Comparison of ENCODE assay signal across 17 cellular contexts in genomic region chr13:32075150-32075851, GRCh38. TPM values are rescaled to one million over a fixed set of nuclear protein-coding genes. Genes with fewer than 3 reads are reported as not detected.
DNase-seq lines count a peak whose midpoint lies in the region; ATAC-seq, FAIRE-seq and TF ChIP-seq lines count a peak whose summit lies in the region.
"Had no signal": no experiment of that assay in that cellular context is flagged by ENCODE, and none has a peak within 500 bp of the region (broad histone marks: within the 10 kb centered on the region; RNA-seq: fewer than 3 reads in every experiment).

No MANE protein-coding gene starts in this region.

- TF ChIP-seq RAD21 in HepG2 (CRISPR knock-in tag; IDR thresholded peaks at IDR 0.05), result no peak

- no peak for TF ChIP-seq CTCF in HepG2 (CRISPR knock-in tag; IDR thresholded peaks at IDR 0.05)

- peak; percentile 72 for FAIRE-seq in HepG2 (lab: Jason Lieb, UNC)

- in situ Hi-C loops in HepG2 (cut with HindIII; ENCODE audit: extremely low pct_ligation_motif_present, low pct_unique_long_range_greater_than_20kb), result no loop called here

- peak; percentile 88 for ATAC-seq in HepG2
- no peak for ATAC-seq in HG02870 (IDR thresholded peaks at IDR 0.05; ENCODE audit: unreplicated experiment)
- ATAC-seq: HCT116 had no signal

- POLR2A ChIA-PET in HepG2 (lab: Yijun Ruan, JAX), result no interaction called here

- H3K36me3 ChIP-seq in HepG2 (replicated peaks in 1 of 2; ENCODE audit: control insufficient read depth in 1 of 2, insufficient read depth in 2 of 2, low read length in 2 of 2), result peaks cover 0 to 1% of the 10 kb centered on the region in 2 experiments; a peak in 1 of 5 replicates
- H3K36me3 ChIP-seq: MG63, Peyer's patch had no signal

- H2AFZ ChIP-seq in HepG2 (ENCODE audit: low read length), result no peak overlapping the region

- TF ChIP-seq POLR2A in HepG2 (IDR thresholded peaks at IDR 0.05; ENCODE audit: insufficient read depth in 1 of 2, low read depth in 2 of 2, low read length in 2 of 2), result no peak

- H3K4me1 ChIP-seq in HepG2 (ENCODE audit: insufficient read depth, low read length), result peaks cover 83% of the 10 kb centered on the region
- H3K4me1 ChIP-seq: BE2C, Peyer's patch had no signal

- WGBS in HepG2 (ENCODE audit: low lambda C conversion rate), result 46% methylated on average over 2 of the region's 2 CpGs

- peak overlapping the region; percentile 48 for H3K27ac ChIP-seq in HepG2 (ENCODE audit: extremely low read length, insufficient read depth, low read length)
- H3K27ac ChIP-seq: KMS-11, Peyer's patch had no signal

- TF ChIP-seq EP300 in HepG2 (IDR thresholded peaks at IDR 0.05; ENCODE audit: low read depth in 2 of 2, low read length in 2 of 2) (peak in 1 of 2 experiments; percentile 64; a peak in 2 of 4 replicates), HepG2 (CRISPR knock-in tag; IDR thresholded peaks at IDR 0.05; ENCODE audit: borderline replicate concordance) (no peak)

- H3K4me3 ChIP-seq in HepG2 (replicated peaks in 1 of 3; ENCODE audit: insufficient read depth in 1 of 3, low read depth in 2 of 3, low read length in 3 of 3), result peak overlapping the region in 1 of 3 experiments; percentile 19; a peak in 1 of 6 replicates
- H3K4me3 ChIP-seq: MG63, Peyer's patch had no signal

- DNase-seq in DMS53 (lab: John Stamatoyannopoulos, UW) (peak; percentile 76), HT-29 (ENCODE audit: low spot score) (peak; percentile 56), NCI-H748 (lab: John Stamatoyannopoulos, UW; ENCODE audit: unreplicated experiment) (peak; percentile 80), HepG2 (ENCODE audit: low spot score) (peak; percentile 80), H4 (ENCODE audit: low spot score) (no peak), occipital lobe (lab: John Stamatoyannopoulos, UW) (no peak)
- DNase-seq: BE2C; CD4-positive, alpha-beta memory T cell; MG63; NCI-H1694; NCI-H2171 treated with DMSO at 0.1 percent for 48 hours; NCI-H510A treated with DMSO at 0.1 percent for 48 hours; Peyer's patch; Right ventricle myocardium superior had no signal

- peak overlapping the region; percentile 65 for H3K4me2 ChIP-seq in HepG2 (ENCODE audit: low read depth, low read length)
- H3K4me2 ChIP-seq: KMS-11 had no signal

- H3K9ac ChIP-seq in HepG2 (ENCODE audit: insufficient read depth, low read depth, low read length), result peak overlapping the region; percentile 25
- H3K9ac ChIP-seq: KMS-11 had no signal

- no peaks in the 10 kb centered on the region for H3K27me3 ChIP-seq in HepG2 (ENCODE audit: control insufficient read depth in 1 of 2, insufficient read depth in 2 of 2, low read length in 2 of 2)
- H3K27me3 ChIP-seq: BE2C, MG63, Peyer's patch had no signal

- CTCF ChIA-PET in HepG2 (lab: Yijun Ruan, JAX; ENCODE audit: low intra/inter-chr PET ratio, low total read pairs), result no interaction called here

- H4K20me1 ChIP-seq in HepG2 (ENCODE audit: insufficient read depth, low read length), result no peaks in the 10 kb centered on the region

- no TSS peak for BruUV-seq in HepG2 (replicated peaks; lab: Mats Ljungman, UMichigan)

- no peaks in the 10 kb centered on the region for H3K9me3 ChIP-seq in HepG2 (ENCODE audit: low read length)
- H3K9me3 ChIP-seq: BE2C, MG63, Peyer's patch had no signal

- peaks cover 3% of the 10 kb centered on the region for H3K79me2 ChIP-seq in HepG2 (ENCODE audit: insufficient read depth, low read length)

- intact Hi-C loops in HepG2 (cut with micrococcal nuclease; ENCODE audit: unreplicated experiment), result loop anchor here (2.0 kb wide), 1 partner anchor 16 kb away; no protein-coding TSS in a partner anchor

TF ChIP-seq in HepG2, 621 proteins besides CTCF, POLR2A, EP300 and RAD21 (continues in another document):
- TF ChIP-seq GLI4 (CRISPR knock-in tag; IDR thresholded peaks at IDR 0.05; ENCODE audit: borderline replicate concordance) (no peak), NFIC (IDR thresholded peaks at IDR 0.05; ENCODE audit: low read length) (peak; percentile 20; the same call in 1 of the 2 replicates), ZNF75D (CRISPR knock-in tag; IDR thresholded peaks at IDR 0.05; ENCODE audit: borderline replicate concordance) (no peak), KIAA2018 (CRISPR knock-in tag; IDR thresholded peaks at IDR 0.05; ENCODE audit: borderline replicate concordance) (no peak), TBX2 (CRISPR knock-in tag; IDR thresholded peaks at IDR 0.05; ENCODE audit: borderline replicate concordance) (no peak), HNF4G (IDR thresholded peaks at IDR 0.05; ENCODE audit: borderline replicate concordance, low read depth, low read length) (peak; percentile 41; the same call in 1 of the 2 replicates), HNF4G (CRISPR knock-in tag; IDR thresholded peaks at IDR 0.05; ENCODE audit: borderline replicate concordance, low read depth) (no peak)

RNA-seq across cellular contexts. Expression of gene FRY, which starts 43.7 kb away (rescaled TPM):
- 23.9 and 29.4 TPM in 2 replicates for total RNA-seq in HT-29 (2014; rRNA removed; shearing (Covaris generic))
- total RNA-seq in HepG2 (2016; rRNA removed; fragmentation: Illumina TruSeq; extraction: Trizol), result 8.2 and 14.8 TPM in 2 replicates
- 0.79 and 2.0 TPM in 2 replicates for total RNA-seq in HepG2 (2016; cell fraction: cytosol; rRNA removed; fragmentation: Illumina TruSeq; extraction: Trizol; ENCODE audit: low read depth)
- total RNA-seq in HepG2 (2016; cell fraction: insoluble cytoplasmic fraction; rRNA removed; fragmentation: Illumina TruSeq; extraction: Trizol), result 8.5 and 12.8 TPM in 2 replicates
- total RNA-seq in HepG2 (2016; cell fraction: membrane; rRNA removed; fragmentation: Illumina TruSeq; extraction: Trizol), result 3.9 and 4.5 TPM in 2 replicates
- 17.8 and 23.0 TPM in 2 replicates for total RNA-seq in HepG2 (2016; cell fraction: nucleus; rRNA removed; fragmentation: Illumina TruSeq; extraction: Trizol)
- 13.1 and 14.6 TPM in 2 replicates for polyA plus RNA-seq in HepG2 (2011; rRNA removed)
- polyA plus RNA-seq in HepG2 (2011; cell fraction: cytosol; rRNA removed), result 9.9 and 10.4 TPM in 2 replicates
- polyA plus RNA-seq in HepG2 (2011; cell fraction: nucleus; rRNA removed), result 29.4 and 34.8 TPM in 2 replicates
- 9.7 and 12.6 TPM in 2 replicates for polyA plus RNA-seq in HepG2 (2012)
- 0.15 and 0.58 TPM in 2 replicates for polyA plus RNA-seq in HepG2 (2016; cell fraction: cytosol; fragmentation: Illumina TruSeq; extraction: Trizol; ENCODE audit: low read depth)
- 5.1 and 9.9 TPM in 2 replicates for polyA plus RNA-seq in HepG2 (2016; cell fraction: insoluble cytoplasmic fraction; fragmentation: Illumina TruSeq; extraction: Trizol; ENCODE audit: low read depth)
- polyA plus RNA-seq in HepG2 (2016; cell fraction: membrane; fragmentation: Illumina TruSeq; extraction: Trizol; ENCODE audit: low read depth), result 0.74 and 1.2 TPM in 2 replicates
- polyA plus RNA-seq in HepG2 (2016; cell fraction: nucleus; fragmentation: Illumina TruSeq; extraction: Trizol; ENCODE audit: insufficient read depth, low read depth), result 12.9 and 13.2 TPM in 2 replicates
- polyA minus RNA-seq in HepG2 (2011; rRNA and poly(A)+ RNA removed; ENCODE audit: low replicate concordance), result 0.94 and 34.8 TPM in 2 replicates
- polyA minus RNA-seq in HepG2 (2011; cell fraction: cytosol; rRNA and poly(A)+ RNA removed), result 19.9 and 22.5 TPM in 2 replicates
- 96.2 and 115 TPM in 2 replicates for polyA minus RNA-seq in HepG2 (2011; cell fraction: nucleus; rRNA and poly(A)+ RNA removed)
- 3.5 and 16.8 TPM in 2 replicates for total RNA-seq in H4 (2014; rRNA removed; shearing (Covaris generic))
- 75.6 TPM for total RNA-seq in occipital lobe

Comparison
In these comparisons a context has a peak if more than half of its experiments do, and no peak if none do; other contexts are left out.
1. DNase-seq: peak in DMS53 (single experiment), HT-29 (single experiment), NCI-H748 (single experiment) and HepG2 (single experiment); none in H4 (single experiment) and occipital lobe (single experiment).